Comparison of ENCODE assay signal across 9 cellular contexts in genomic region chr13:99354371-99354951, GRCh38. TPM values are rescaled to one million over a fixed set of nuclear protein-coding genes. Genes with fewer than 3 reads are reported as not detected.
DNase-seq lines count a peak whose midpoint lies in the region; ATAC-seq, FAIRE-seq and TF ChIP-seq lines count a peak whose summit lies in the region.
"Had no signal": no experiment of that assay in that cellular context is flagged by ENCODE, and none has a peak within 500 bp of the region (broad histone marks: within the 10 kb centered on the region; RNA-seq: fewer than 3 reads in every experiment).

No MANE protein-coding gene starts in this region.

- TF ChIP-seq CTCF in astrocyte (IDR thresholded peaks at IDR 0.05; ENCODE audit: insufficient read depth, low read depth, low read length) (no peak), prostate gland (IDR thresholded peaks at IDR 0.05) (no peak)

- TF ChIP-seq POLR2A in prostate gland (IDR thresholded peaks at IDR 0.05): no peak

- peak; percentile 30 for ATAC-seq in GM18868 (IDR thresholded peaks at IDR 0.05; ENCODE audit: unreplicated experiment)
- ATAC-seq in HG03432 (IDR thresholded peaks at IDR 0.05; ENCODE audit: unreplicated experiment): peak; percentile 32
- ATAC-seq: pancreas had no signal

- H2AFZ ChIP-seq in astrocyte (ENCODE audit: low read depth, low read length): no peak overlapping the region

- H3K27ac Mint-ChIP-seq in astrocyte (ENCODE audit: unreplicated experiment): peak overlapping the region; percentile 71

- DNase-seq in astrocyte (ENCODE audit: low read depth): no peak
- peak; percentile 24 for DNase-seq in prostate gland (ENCODE audit: low spot score)
- no peak for DNase-seq in NCI-H510A (lab: John Stamatoyannopoulos, UW)
- no peak for DNase-seq in GM19240 (ENCODE audit: insufficient read length, low spot score)
- no peak for DNase-seq in mesenteric fat pad (ENCODE audit: low spot score)
- DNase-seq: pancreas had no signal

- H3K36me3 Mint-ChIP-seq in astrocyte (ENCODE audit: low read depth, unreplicated experiment): peaks cover 18% of the 10 kb centered on the region

- H3K79me2 ChIP-seq in astrocyte (ENCODE audit: insufficient read depth, low read length): no peaks in the 10 kb centered on the region

- H3K9ac ChIP-seq in astrocyte (ENCODE audit: low read length): no peak overlapping the region

- H3K27me3 ChIP-seq in astrocyte (ENCODE audit: insufficient read depth, low read length): no peaks in the 10 kb centered on the region
- no peaks in the 10 kb centered on the region for H3K27me3 ChIP-seq in prostate gland (replicated peaks; ENCODE audit: insufficient read depth)
- H3K27me3 ChIP-seq: pancreas had no signal

- peaks cover 39% of the 10 kb centered on the region for H4K20me1 ChIP-seq in astrocyte (ENCODE audit: insufficient read depth, low read length)

- H3K4me1 Mint-ChIP-seq in astrocyte (ENCODE audit: low read depth, unreplicated experiment): peaks cover 41% of the 10 kb centered on the region

- WGBS in prostate gland: 46% methylated on average over 8 of the region's 8 CpGs

- H3K27me3 Mint-ChIP-seq in astrocyte (ENCODE audit: low read depth, unreplicated experiment): no peaks in the 10 kb centered on the region
- H3K27me3 Mint-ChIP-seq: brain had no signal

- no peaks in the 10 kb centered on the region for H3K9me3 Mint-ChIP-seq in astrocyte (ENCODE audit: unreplicated experiment)
- H3K9me3 Mint-ChIP-seq: brain had no signal

- H3K9me3 ChIP-seq in astrocyte (ENCODE audit: insufficient read depth, low read depth, low read length): no peaks in the 10 kb centered on the region
- no peaks in the 10 kb centered on the region for H3K9me3 ChIP-seq in prostate gland
- H3K9me3 ChIP-seq: pancreas had no signal

- intact Hi-C loops in prostate gland (cut with DNase I): no loop called here

- H3K4me3 ChIP-seq in astrocyte (ENCODE audit: insufficient read depth, low read depth, low read length) (no peak overlapping the region), prostate gland (no peak overlapping the region)
- H3K4me3 ChIP-seq: pancreas had no signal

- H3K4me1 ChIP-seq in astrocyte (ENCODE audit: insufficient read depth, low read length) (peaks cover 34% of the 10 kb centered on the region), prostate gland (replicated peaks) (no peaks in the 10 kb centered on the region)
- H3K4me1 ChIP-seq: pancreas had no signal

- no peak for FAIRE-seq in astrocyte (lab: Jason Lieb, UNC)
- FAIRE-seq: pancreas had no signal

- no peak overlapping the region for H3K4me3 Mint-ChIP-seq in astrocyte (ENCODE audit: unreplicated experiment)
- H3K4me3 Mint-ChIP-seq: brain had no signal

- H3K4me2 ChIP-seq in astrocyte (ENCODE audit: low read length): peak overlapping the region; percentile 46

- H3K36me3 ChIP-seq in astrocyte (ENCODE audit: insufficient read depth, low read length): peaks cover 1% of the 10 kb centered on the region
- H3K36me3 ChIP-seq in prostate gland: no peaks in the 10 kb centered on the region

- H3K27ac ChIP-seq in astrocyte (ENCODE audit: low read depth, low read length): no peak overlapping the region
- no peak overlapping the region for H3K27ac ChIP-seq in prostate gland
- H3K27ac ChIP-seq: pancreas had no signal

RNA-seq across cellular contexts. Expression of gene GPR183, which starts 47.3 kb away (rescaled TPM):
- total RNA-seq in astrocyte (4.9 and 5.6 TPM in 2 replicates), prostate gland (1 to 10 TPM; 2.6 to 3.8 TPM), mesenteric fat pad (32.6 TPM)
